8 cellular contexts compared by ENCODE assay signal in the genomic region with DNA sequence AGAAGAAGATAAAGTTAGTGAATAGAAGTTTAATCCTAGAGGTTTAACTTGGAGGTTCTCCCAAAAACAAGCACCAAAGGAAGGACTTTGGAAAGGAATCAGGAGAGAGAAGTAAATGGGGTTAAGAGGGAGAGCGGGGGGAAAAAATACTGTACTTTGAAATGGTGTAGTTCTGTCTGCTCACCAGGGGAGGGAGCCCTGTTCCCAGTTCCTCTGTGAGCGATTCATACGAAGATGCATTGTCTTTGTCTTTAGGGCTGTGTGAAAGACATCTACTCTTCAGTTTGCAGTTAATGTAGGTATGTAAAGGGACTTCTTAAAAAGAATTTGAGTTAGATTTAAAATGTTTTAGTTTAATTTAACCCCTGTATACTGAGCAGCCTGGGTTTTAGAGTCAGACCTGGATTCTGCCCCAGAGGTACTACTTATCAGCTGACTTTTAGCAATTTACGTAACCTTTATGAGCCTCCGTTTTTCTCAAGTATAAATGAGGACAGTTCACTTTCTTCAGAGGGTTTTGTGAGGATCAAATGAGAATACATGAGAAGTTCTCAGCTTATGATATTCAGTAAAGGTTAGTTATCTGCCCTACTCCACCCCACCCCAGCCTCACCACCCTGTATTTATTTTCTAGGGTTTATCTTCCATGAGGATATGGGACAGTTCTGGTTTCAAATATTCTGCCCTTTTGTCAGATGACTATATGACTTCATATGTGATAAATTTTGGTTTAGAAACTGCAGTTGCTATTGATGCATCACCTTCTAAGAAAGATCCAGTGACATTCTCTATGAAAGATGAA.
DNase-seq lines count a peak whose midpoint lies in the region; FAIRE-seq and TF ChIP-seq lines count a peak whose summit lies in the region.

No MANE protein-coding gene starts in this region.

- TF ChIP-seq CTCF in OCI-LY3 (IDR thresholded peaks at IDR 0.05; ENCODE audit: low read depth, low read length) (peak; percentile 91), esophagus squamous epithelium (IDR thresholded peaks at IDR 0.05) (peak; percentile 72 to 87 (median 84)), neural crest cell (conservative IDR thresholded peaks at IDR 0.05) (peak; percentile 92), tibial artery (IDR thresholded peaks at IDR 0.05) (peak; percentile 84 to 89)

- 23 to 28% methylated on average over 5 of the region's 5 CpGs for WGBS in esophagus squamous epithelium, 2 donors

- H3K4me1 Mint-ChIP-seq in neural crest cell, result peaks cover 18% of the 10 kb centered on the region

- no peak for DNase-seq in GM19239 (ENCODE audit: insufficient read length, low spot score)
- peak; percentile 62 for DNase-seq in HuH-7 (ENCODE audit: low spot score)
- DNase-seq in activated T-cell treated with anti-CD3 and anti-CD28 coated beads for 4 hours, result peak; percentile 64
- DNase-seq in esophagus squamous epithelium (lab: John Stamatoyannopoulos, UW), result no peak
- peak; percentile 69 for DNase-seq in neural crest cell (ENCODE audit: low read depth, low spot score)
- DNase-seq in tibial artery, result no peak

- H3K36me3 Mint-ChIP-seq in neural crest cell (ENCODE audit: low read depth), result peaks cover 8% of the 10 kb centered on the region

- H3K27me3 ChIP-seq in BLaER1, result no peaks in the 10 kb centered on the region
- H3K27me3 ChIP-seq in OCI-LY3 (ENCODE audit: low read depth, low read length), result no peaks in the 10 kb centered on the region
- no peaks in the 10 kb centered on the region for H3K27me3 ChIP-seq in esophagus squamous epithelium
- H3K27me3 ChIP-seq in tibial artery, result no peaks in the 10 kb centered on the region

- H3K9me3 Mint-ChIP-seq in neural crest cell, result peaks cover 7% of the 10 kb centered on the region

- H3K4me2 ChIP-seq in BLaER1, result peak overlapping the region; percentile 37
- peak overlapping the region; percentile 52 for H3K4me2 ChIP-seq in OCI-LY3 (ENCODE audit: low read length)

- peaks cover 32% of the 10 kb centered on the region for H3K36me3 ChIP-seq in BLaER1
- no peaks in the 10 kb centered on the region for H3K36me3 ChIP-seq in OCI-LY3 (replicated peaks; ENCODE audit: low read depth, low read length)
- no peaks in the 10 kb centered on the region for H3K36me3 ChIP-seq in esophagus squamous epithelium
- H3K36me3 ChIP-seq in tibial artery, result no peaks in the 10 kb centered on the region

- H2AFZ ChIP-seq in OCI-LY3 (ENCODE audit: low read depth, low read length), result no peak overlapping the region

- H3K27ac ChIP-seq in BLaER1 (no peak overlapping the region), OCI-LY3 (ENCODE audit: low read length) (no peak overlapping the region), esophagus squamous epithelium (no peak overlapping the region), tibial artery (no peak overlapping the region)

- no peaks in the 10 kb centered on the region for H3K27me3 Mint-ChIP-seq in neural crest cell (ENCODE audit: low read depth)

- TF ChIP-seq POLR2A in esophagus squamous epithelium (IDR thresholded peaks at IDR 0.05), result no peak

- H3K9ac ChIP-seq in BLaER1 (no peak overlapping the region), OCI-LY3 (ENCODE audit: low read length) (no peak overlapping the region)

- 0 out of 2 replicates have a peak, but pooled peaks cover 3% of the 10 kb centered on the region for H3K79me2 ChIP-seq in OCI-LY3 (ENCODE audit: low read length)

- H3K27ac Mint-ChIP-seq in neural crest cell (ENCODE audit: unreplicated experiment), result no peak overlapping the region

- H3K9me3 ChIP-seq in BLaER1, result peaks cover 33% of the 10 kb centered on the region
- H3K9me3 ChIP-seq in OCI-LY3 (ENCODE audit: insufficient read depth, low read length), result no peaks in the 10 kb centered on the region
- no peaks in the 10 kb centered on the region for H3K9me3 ChIP-seq in esophagus squamous epithelium
- no peaks in the 10 kb centered on the region for H3K9me3 ChIP-seq in tibial artery

- intact Hi-C loops in esophagus squamous epithelium (cut with DNase I) (loop anchor here (5.0 kb wide), 2 partner anchors 125 to 210 kb away; no protein-coding TSS in a partner anchor), tibial artery (cut with DNase I; ENCODE audit: low total_unique reads) (loop anchor here (5.0 to 10.0 kb wide), 2 partner anchors 52 to 210 kb away; no protein-coding TSS in a partner anchor)

- peak; percentile 89 for FAIRE-seq in GM19239 (lab: Jason Lieb, UNC)

- peaks cover 21% of the 10 kb centered on the region for H3K4me1 ChIP-seq in BLaER1
- peaks cover 6% of the 10 kb centered on the region for H3K4me1 ChIP-seq in OCI-LY3 (ENCODE audit: low read length)
- H3K4me1 ChIP-seq in esophagus squamous epithelium, result peaks cover 0 to 35% (median 4%) of the 10 kb centered on the region in 3 donors
- H3K4me1 ChIP-seq in tibial artery, result no peaks in the 10 kb centered on the region

- H3K4me3 ChIP-seq in BLaER1 (no peak overlapping the region), OCI-LY3 (ENCODE audit: low read length) (peak overlapping the region; percentile 19; the same call in 1 of the 2 replicates), esophagus squamous epithelium (no peak overlapping the region), tibial artery (no peak overlapping the region)

- H3K4me3 Mint-ChIP-seq in neural crest cell, result peak overlapping the region; percentile 4

- H4K20me1 ChIP-seq in BLaER1, result peaks cover 59% of the 10 kb centered on the region
- peaks cover 8% of the 10 kb centered on the region; the same call in 1 of the 2 replicates for H4K20me1 ChIP-seq in OCI-LY3 (ENCODE audit: insufficient read depth, low read length)

Comparison
In these comparisons a context has a peak if more than half of its experiments do, and no peak if none do; other contexts are left out.
1. DNase-seq: peak in HuH-7 (single experiment), activated T-cell treated with anti-CD3 and anti-CD28 coated beads for 4 hours (single experiment) and neural crest cell (single experiment); none in GM19239 (single experiment), esophagus squamous epithelium (single experiment) and tibial artery (0 of 2).
2. Peak in every context shown above with its lines, with median percentiles within 50 percentile points of each other: CTCF ChIP-seq.